ENCODE assay signal across 18 cellular contexts in the genomic region with DNA sequence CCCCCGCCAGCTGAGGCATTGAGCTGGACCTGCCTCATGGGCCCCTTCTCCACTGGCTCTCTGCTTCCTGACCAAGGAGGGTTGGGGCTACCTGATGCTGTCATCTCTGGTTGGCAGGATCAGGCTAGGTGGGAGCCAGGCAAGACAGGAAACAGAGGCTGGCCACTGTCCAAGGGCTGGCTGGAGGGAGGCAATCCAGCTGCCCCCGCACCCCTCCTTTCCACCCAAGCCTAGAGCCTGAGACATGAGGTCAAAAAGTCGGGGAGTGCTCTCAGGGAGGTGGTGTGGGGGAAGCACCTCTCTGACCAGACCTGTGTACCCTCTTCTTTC.
"Had no signal": no experiment of that assay in that cellular context is flagged by ENCODE, and none has a peak within 500 bp of the region (broad histone marks: within the 10 kb centered on the region; RNA-seq: fewer than 3 reads in every experiment).

No MANE protein-coding gene starts in this region.

- DNase-seq: activated CD4-positive, alpha-beta T cell treated with anti-CD3 and anti-CD28 coated beads, Interleukin-2, amount 10 ng/mL, durations not matched to agents 7 days and 5 days; activated CD4-positive, CD25-positive, alpha-beta regulatory T cell; activated CD8-positive, alpha-beta memory T cell treated with anti-CD3 and anti-CD28 coated beads for 24 hours; activated naive CD8-positive, alpha-beta T cell treated with anti-CD3 and anti-CD28 coated beads for 36 hours; amygdala; body of pancreas; cortex of kidney; effector CD4-positive, alpha-beta T cell; esophagus squamous epithelium; kidney glomerular epithelial cell; lower lobe of right lung; midbrain; right lobe of liver; stimulated activated naive CD8-positive, alpha-beta T cell treated with anti-CD3 and anti-CD28 coated beads, Interleukin-15, Interleukin-2, amounts not matched to agents 100 U/mL and 50 U/mL, for 24 hours; upper lobe of left lung had no signal

- H3K4me2 ChIP-seq: smooth muscle cell had no signal

- H3K4me3 ChIP-seq: body of pancreas, esophagus squamous epithelium, lower lobe of right lung, right lobe of liver, smooth muscle cell, upper lobe of left lung had no signal

- H3K4me3 Mint-ChIP-seq: activated CD4-positive, alpha-beta T cell treated with anti-CD3 and anti-CD28 coated beads, Interleukin-2, amount 10 ng/mL, durations not matched to agents 7 days and 5 days; activated naive CD8-positive, alpha-beta T cell treated with anti-CD3 and anti-CD28 coated beads for 36 hours; central memory CD8-positive, alpha-beta T cell; neural crest cell had no signal

- ATAC-seq: body of pancreas; lower lobe of right lung; right lobe of liver; stimulated activated naive CD8-positive, alpha-beta T cell treated with anti-CD3 and anti-CD28 coated beads, Interleukin-15, Interleukin-2, amounts not matched to agents 100 U/mL and 50 U/mL, for 24 hours had no signal

- H3K4me1 Mint-ChIP-seq: activated CD4-positive, alpha-beta T cell treated with anti-CD3 and anti-CD28 coated beads, Interleukin-2, amount 10 ng/mL, durations not matched to agents 7 days and 5 days; activated naive CD8-positive, alpha-beta T cell treated with anti-CD3 and anti-CD28 coated beads for 36 hours; central memory CD8-positive, alpha-beta T cell had no signal

- H3K27me3 ChIP-seq: body of pancreas, right lobe of liver, upper lobe of left lung had no signal

- H3K36me3 Mint-ChIP-seq: activated naive CD8-positive, alpha-beta T cell treated with anti-CD3 and anti-CD28 coated beads for 36 hours had no signal

- H3K9me3 ChIP-seq: body of pancreas, esophagus squamous epithelium, lower lobe of right lung, right lobe of liver, upper lobe of left lung had no signal

- H3K27ac Mint-ChIP-seq: activated CD4-positive, alpha-beta T cell treated with anti-CD3 and anti-CD28 coated beads, Interleukin-2, amount 10 ng/mL, durations not matched to agents 7 days and 5 days; activated naive CD8-positive, alpha-beta T cell treated with anti-CD3 and anti-CD28 coated beads for 36 hours had no signal

- H3K36me3 ChIP-seq: esophagus squamous epithelium, lower lobe of right lung, right lobe of liver, upper lobe of left lung had no signal

- H3K9me3 Mint-ChIP-seq: activated CD4-positive, alpha-beta T cell treated with anti-CD3 and anti-CD28 coated beads, Interleukin-2, amount 10 ng/mL, durations not matched to agents 7 days and 5 days; activated naive CD8-positive, alpha-beta T cell treated with anti-CD3 and anti-CD28 coated beads for 36 hours; central memory CD8-positive, alpha-beta T cell; neural crest cell had no signal

- H3K27ac ChIP-seq: body of pancreas, lower lobe of right lung, right lobe of liver, upper lobe of left lung had no signal
